In genomic region chr5:175325681-175326080, GRCh38 we compare ENCODE assay signal across 1 cellular context.
TF ChIP-seq lines count a peak whose summit lies in the region.

No MANE protein-coding gene starts in this region.

TF ChIP-seq in HepG2, 621 proteins besides CTCF, POLR2A, EP300 and RAD21 (continued from another document):
- TF ChIP-seq, protein P1, sequence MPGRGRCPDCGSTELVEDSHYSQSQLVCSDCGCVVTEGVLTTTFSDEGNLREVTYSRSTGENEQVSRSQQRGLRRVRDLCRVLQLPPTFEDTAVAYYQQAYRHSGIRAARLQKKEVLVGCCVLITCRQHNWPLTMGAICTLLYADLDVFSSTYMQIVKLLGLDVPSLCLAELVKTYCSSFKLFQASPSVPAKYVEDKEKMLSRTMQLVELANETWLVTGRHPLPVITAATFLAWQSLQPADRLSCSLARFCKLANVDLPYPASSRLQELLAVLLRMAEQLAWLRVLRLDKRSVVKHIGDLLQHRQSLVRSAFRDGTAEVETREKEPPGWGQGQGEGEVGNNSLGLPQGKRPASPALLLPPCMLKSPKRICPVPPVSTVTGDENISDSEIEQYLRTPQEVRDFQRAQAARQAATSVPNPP (CRISPR knock-in tag; IDR thresholded peaks at IDR 0.05): no peak
- TF ChIP-seq BHLHE40 (IDR thresholded peaks at IDR 0.05; ENCODE audit: low read length): no peak
- TF ChIP-seq ZNF512B (CRISPR knock-in tag; IDR thresholded peaks at IDR 0.05; ENCODE audit: borderline replicate concordance): no peak
- no peak for TF ChIP-seq MLLT10 (CRISPR knock-in tag; IDR thresholded peaks at IDR 0.05)
- no peak for TF ChIP-seq EHMT2 (IDR thresholded peaks at IDR 0.05; ENCODE audit: borderline replicate concordance, low read depth, low read length)
- no peak for TF ChIP-seq DMAP1 (CRISPR knock-in tag; IDR thresholded peaks at IDR 0.05)
- no peak for TF ChIP-seq HIC2 (CRISPR knock-in tag; IDR thresholded peaks at IDR 0.05; ENCODE audit: low read depth)
- TF ChIP-seq ZNF251 (CRISPR knock-in tag; IDR thresholded peaks at IDR 0.05): no peak
TF ChIP-seq in HepG2: peak in this region for 0.
